ENCODE assay signal across 8 cellular contexts in the genomic region with DNA sequence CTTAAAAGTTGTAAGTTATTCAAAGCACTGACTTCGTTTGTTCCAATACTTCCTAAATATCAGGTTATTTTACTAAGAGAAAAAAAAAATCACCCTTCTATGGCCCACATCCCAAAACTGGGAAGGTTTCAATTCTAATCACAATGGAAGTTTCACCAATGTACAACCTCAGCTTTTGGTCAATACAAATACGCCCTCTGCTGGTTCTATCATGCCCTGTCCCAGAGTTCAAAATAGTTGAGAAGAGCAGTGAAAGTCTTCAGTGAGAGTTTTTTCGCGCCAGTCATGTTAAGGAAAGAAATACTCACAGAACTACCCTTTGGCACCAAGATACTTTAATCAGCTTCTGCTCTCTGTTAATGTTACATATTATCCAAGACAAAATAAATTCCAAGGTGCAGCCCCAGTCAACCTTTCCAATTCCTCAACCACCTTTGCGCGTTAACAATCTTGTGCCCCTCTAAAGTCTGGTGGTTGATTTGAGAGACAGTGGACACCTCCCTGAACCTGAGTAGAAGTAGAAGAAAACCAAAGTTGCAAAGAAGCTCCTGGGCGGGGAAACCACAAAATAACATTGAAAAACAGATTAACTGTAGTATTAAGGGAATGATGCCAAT. TPM values are rescaled to one million over a fixed set of nuclear protein-coding genes. Genes with fewer than 3 reads are reported as not detected.
DNase-seq lines count a peak whose midpoint lies in the region; ATAC-seq, FAIRE-seq and TF ChIP-seq lines count a peak whose summit lies in the region.

No MANE protein-coding gene starts in this region.

- no peaks in the 10 kb centered on the region for H3K4me1 Mint-ChIP-seq in activated T-cell treated with anti-CD3 and anti-CD28 coated beads, Interleukin-2, amount 50 U/mL, for 24 hours (ENCODE audit: low read depth)

- peaks cover 4% of the 10 kb centered on the region for H3K27me3 Mint-ChIP-seq in activated T-cell treated with anti-CD3 and anti-CD28 coated beads, Interleukin-2, amount 50 U/mL, for 24 hours

- H3K4me3 Mint-ChIP-seq in activated T-cell treated with anti-CD3 and anti-CD28 coated beads, Interleukin-2, amount 50 U/mL, for 24 hours: no peak overlapping the region

- H3K36me3 ChIP-seq in K562 (ENCODE audit: control insufficient read depth, insufficient read depth, low read length): no peaks in the 10 kb centered on the region
- no peaks in the 10 kb centered on the region for H3K36me3 ChIP-seq in iPS DF 6.9 (ENCODE audit: control insufficient read depth, insufficient read depth, low read length)

- H3K79me2 ChIP-seq in K562 (ENCODE audit: control insufficient read depth, insufficient read depth, low read length): no peaks in the 10 kb centered on the region

- WGBS in K562 (ENCODE audit: insufficient coverage, low coverage, missing lambda C conversion rate): 34% methylated on average over 7 of the region's 7 CpGs
- no CpG with 5 or more reads among the region's 7 CpGs for WGBS in iPS DF 6.9 (ENCODE audit: insufficient coverage, insufficient read length)

- peak; percentile 60 to 75 (median 60); a peak in 5 of 6 replicates for TF ChIP-seq CTCF in K562 (IDR thresholded peaks at IDR 0.05 in 2 of 3, conservative IDR thresholded peaks at IDR 0.05 in 1 of 3; ENCODE audit: insufficient read depth in 2 of 3, low read depth in 1 of 3, low read length in 3 of 3)

- H3K9me3 ChIP-seq in K562 (replicated peaks; ENCODE audit: control insufficient read depth, insufficient read depth, low read depth, low read length) (no peaks in the 10 kb centered on the region), iPS DF 6.9 (ENCODE audit: control insufficient read depth, insufficient read depth, low read length) (no peaks in the 10 kb centered on the region)

- peak; percentile 72 to 86 for TF ChIP-seq RAD21 in K562 (CRISPR knock-in tag; conservative IDR thresholded peaks at IDR 0.05 in 1 of 2, IDR thresholded peaks at IDR 0.05 in 1 of 2)

- H3K9me1 ChIP-seq in K562 (ENCODE audit: control insufficient read depth, insufficient read depth, low read length): no peaks in the 10 kb centered on the region

- no peak overlapping the region for H3K9ac ChIP-seq in K562 (ENCODE audit: insufficient read depth in 1 of 2, low read depth in 2 of 2, low read length in 2 of 2)

- H3K27ac ChIP-seq in K562 (ENCODE audit: extremely low read depth, low read depth, low read length) (no peak overlapping the region), iPS DF 6.9 (ENCODE audit: low read length) (no peak overlapping the region)

- H2AFZ ChIP-seq in K562 (ENCODE audit: low read depth, low read length): no peak overlapping the region

- intact Hi-C loops in K562 (cut with micrococcal nuclease): loop anchor here (1.0 to 5.0 kb wide), 4 partner anchors 76 to 382 kb away; no protein-coding TSS in a partner anchor

- in situ Hi-C loops in K562 (cut with MboI): loop anchor here (5.0 kb wide), 1 partner anchor 386 kb away; no protein-coding TSS in a partner anchor

- H3K36me3 Mint-ChIP-seq in activated T-cell treated with anti-CD3 and anti-CD28 coated beads, Interleukin-2, amount 50 U/mL, for 24 hours (ENCODE audit: low read depth): no peaks in the 10 kb centered on the region

- FAIRE-seq in K562 (lab: Jason Lieb, UNC): peak; percentile 86

- H3K27ac Mint-ChIP-seq in activated T-cell treated with anti-CD3 and anti-CD28 coated beads, Interleukin-2, amount 50 U/mL, for 24 hours: no peak overlapping the region

- TF ChIP-seq EP300 in K562 (IDR thresholded peaks at IDR 0.05; ENCODE audit: low read length): no peak

- TF ChIP-seq POLR2A in K562 (conservative IDR thresholded peaks at IDR 0.05): no peak

- CTCF ChIA-PET in K562 (lab: Yijun Ruan, JAX; ENCODE audit: low intra/inter-chr PET ratio): interaction anchor here (0.5 to 1.0 kb wide), 3 partner anchors 318 to 1465 kb away, joined by 4 to 6 read pairs (median 4); no protein-coding TSS in a partner anchor

- H3K4me1 ChIP-seq in K562 (replicated peaks in 1 of 2; ENCODE audit: control insufficient read depth in 2 of 2, insufficient read depth in 2 of 2, low read length in 2 of 2): no peaks in the 10 kb centered on the region; a peak in 1 of 5 replicates
- no peaks in the 10 kb centered on the region for H3K4me1 ChIP-seq in iPS DF 6.9 (ENCODE audit: control insufficient read depth, insufficient read depth, low read length)

- POLR2A ChIA-PET in K562 (lab: Yijun Ruan, JAX): no interaction called here

- peaks cover 0 to 5% of the 10 kb centered on the region in 2 experiments; a peak in 2 of 5 replicates for H3K27me3 ChIP-seq in K562 (ENCODE audit: control insufficient read depth in 2 of 2, insufficient read depth in 2 of 2, low read length in 2 of 2)
- no peaks in the 10 kb centered on the region for H3K27me3 ChIP-seq in iPS DF 6.9 (ENCODE audit: control insufficient read depth, insufficient read depth, low read length)

- BruUV-seq in K562 (replicated peaks; lab: Mats Ljungman, UMichigan): no TSS peak

- DNase-seq in activated T-cell treated with anti-CD3 and anti-CD28 coated beads for 24 hours (ENCODE audit: low read depth): peak; percentile 36
- no peak for DNase-seq in activated T-cell treated with anti-CD3 and anti-CD28 coated beads, Interleukin-2, amount 50 U/mL, for 24 hours
- DNase-seq in NCI-H1436 (lab: John Stamatoyannopoulos, UW): peak; percentile 56
- DNase-seq in T follicular helper cell (ENCODE audit: low read depth): peak; percentile 30
- peak; percentile 41 to 59 (median 42) for DNase-seq in K562 (ENCODE audit: extremely low read depth in 1 of 4, low spot score in 3 of 4)
- DNase-seq in iPS DF 6.9 (ENCODE audit: low read depth, low spot score): peak; percentile 45
- DNase-seq in stimulated activated CD4-positive, alpha-beta T cell treated with anti-CD3 and anti-CD28 coated beads, Interleukin-12 subunit alpha, Interleukin-12 subunit beta, amount 100 ng/mL, for 48 hours (ENCODE audit: low read depth in 2 of 3, low spot score in 1 of 3): peak in 2 of 3 donors; percentile 37 to 67

- H3K9me3 Mint-ChIP-seq in activated T-cell treated with anti-CD3 and anti-CD28 coated beads, Interleukin-2, amount 50 U/mL, for 24 hours: no peaks in the 10 kb centered on the region

- no peaks in the 10 kb centered on the region for H4K20me1 ChIP-seq in K562 (replicated peaks; ENCODE audit: control insufficient read depth, insufficient read depth, low read length)

- peak; percentile 93 for ATAC-seq in K562
- ATAC-seq in GM21529 (IDR thresholded peaks at IDR 0.05; ENCODE audit: unreplicated experiment): no peak

- H3K4me2 ChIP-seq in K562 (ENCODE audit: insufficient read depth, low read length): no peak overlapping the region

- H3K4me3 ChIP-seq in K562: no peak overlapping the region
- H3K4me3 ChIP-seq in iPS DF 6.9 (ENCODE audit: low read length): no peak overlapping the region

TF ChIP-seq in K562, 482 proteins besides CTCF, POLR2A, EP300 and RAD21:
- TF ChIP-seq SMC3 (conservative IDR thresholded peaks at IDR 0.05; ENCODE audit: insufficient read depth, low read depth, low read length): peak; percentile 69
- TF ChIP-seq, protein P1, sequence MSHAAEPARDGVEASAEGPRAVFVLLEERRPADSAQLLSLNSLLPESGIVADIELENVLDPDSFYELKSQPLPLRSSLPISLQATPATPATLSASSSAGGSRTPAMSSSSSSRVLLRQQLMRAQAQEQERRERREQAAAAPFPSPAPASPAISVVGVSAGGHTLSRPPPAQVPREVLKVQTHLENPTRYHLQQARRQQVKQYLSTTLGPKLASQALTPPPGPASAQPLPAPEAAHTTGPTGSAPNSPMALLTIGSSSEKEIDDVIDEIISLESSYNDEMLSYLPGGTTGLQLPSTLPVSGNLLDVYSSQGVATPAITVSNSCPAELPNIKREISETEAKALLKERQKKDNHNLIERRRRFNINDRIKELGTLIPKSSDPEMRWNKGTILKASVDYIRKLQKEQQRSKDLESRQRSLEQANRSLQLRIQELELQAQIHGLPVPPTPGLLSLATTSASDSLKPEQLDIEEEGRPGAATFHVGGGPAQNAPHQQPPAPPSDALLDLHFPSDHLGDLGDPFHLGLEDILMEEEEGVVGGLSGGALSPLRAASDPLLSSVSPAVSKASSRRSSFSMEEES (CRISPR knock-in tag; IDR thresholded peaks at IDR 0.05): no peak
- TF ChIP-seq, protein P2, sequence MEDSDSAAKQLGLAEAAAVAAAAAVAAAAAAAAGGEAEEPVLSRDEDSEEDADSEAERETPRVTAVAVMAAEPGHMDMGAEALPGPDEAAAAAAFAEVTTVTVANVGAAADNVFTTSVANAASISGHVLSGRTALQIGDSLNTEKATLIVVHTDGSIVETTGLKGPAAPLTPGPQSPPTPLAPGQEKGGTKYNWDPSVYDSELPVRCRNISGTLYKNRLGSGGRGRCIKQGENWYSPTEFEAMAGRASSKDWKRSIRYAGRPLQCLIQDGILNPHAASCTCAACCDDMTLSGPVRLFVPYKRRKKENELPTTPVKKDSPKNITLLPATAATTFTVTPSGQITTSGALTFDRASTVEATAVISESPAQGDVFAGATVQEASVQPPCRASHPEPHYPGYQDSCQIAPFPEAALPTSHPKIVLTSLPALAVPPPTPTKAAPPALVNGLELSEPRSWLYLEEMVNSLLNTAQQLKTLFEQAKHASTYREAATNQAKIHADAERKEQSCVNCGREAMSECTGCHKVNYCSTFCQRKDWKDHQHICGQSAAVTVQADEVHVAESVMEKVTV (CRISPR knock-in tag; IDR thresholded peaks at IDR 0.05): peak; percentile 69
- TF ChIP-seq PML (IDR thresholded peaks at IDR 0.05; ENCODE audit: low read length): no peak

RNA-seq across cellular contexts. Expression of a gene that starts 59.9 kb away (rescaled TPM):
- total RNA-seq in K562 (2011; cell fraction: chromatin; rRNA removed; ENCODE audit: low replicate concordance): 5.2 and 14.5 TPM in 2 replicates
- total RNA-seq in K562 (2011; cell fraction: nucleolus; rRNA removed): 4.6 and 4.7 TPM in 2 replicates
- 12.6 and 18.8 TPM in 2 replicates for total RNA-seq in K562 (2011; cell fraction: nucleoplasm; rRNA removed)
- total RNA-seq in K562 (2014; rRNA removed) (63.7 and 67.3 TPM in 2 replicates), K562 (2014; rRNA removed; fragmentation: Illumina TruSeq; extraction: Trizol) (110 and 126 TPM in 2 replicates), K562 (2015; rRNA removed; fragmentation: Illumina TruSeq; extraction: Trizol) (82.8 and 92.0 TPM in 2 replicates), K562 (2021) (67.5 and 70.0 TPM in 2 replicates)
- polyA plus RNA-seq in K562 (2011; rRNA removed) (63.1 and 84.6 TPM in 2 replicates), K562 (2014; fragmentation: Illumina TruSeq; extraction: Trizol) (117 and 140 TPM in 2 replicates), K562 (2014; fragmentation: Nextera tagmentation; extraction: Ambion mirVana) (100 to 1,000 TPM; 279 to 292 TPM), K562 (2014; rRNA removed) (79.6 and 83.2 TPM in 2 replicates)
- polyA plus RNA-seq in K562 (2011; cell fraction: cytosol; rRNA removed): 11.1 and 31.6 TPM in 2 replicates
- 8.5 and 18.8 TPM in 2 replicates for polyA plus RNA-seq in K562 (2011; cell fraction: nucleus; rRNA removed)
- polyA plus RNA-seq in K562 (2012): 67.5 and 110 TPM in 2 replicates
- polyA minus RNA-seq in K562 (2011; rRNA and poly(A)+ RNA removed): 50.1 and 50.8 TPM in 2 replicates
- 23.3 and 28.9 TPM in 2 replicates for polyA minus RNA-seq in K562 (2011; cell fraction: cytosol; rRNA and poly(A)+ RNA removed)
- 4.3 and 9.1 TPM in 2 replicates for polyA minus RNA-seq in K562 (2011; cell fraction: nucleus; rRNA and poly(A)+ RNA removed)
